Comparison of ENCODE assay signal across 9 cellular contexts in genomic region chr13:23547000-23547590, GRCh38. TPM values are rescaled to one million over a fixed set of nuclear protein-coding genes. Genes with fewer than 3 reads are reported as not detected.
DNase-seq lines count a peak whose midpoint lies in the region; ATAC-seq and TF ChIP-seq lines count a peak whose summit lies in the region.
"Had no signal": no experiment of that assay in that cellular context is flagged by ENCODE, and none has a peak within 500 bp of the region (broad histone marks: within the 10 kb centered on the region; RNA-seq: fewer than 3 reads in every experiment).

No MANE protein-coding gene starts in this region.

- peak overlapping the region; percentile 87 for H2AFZ ChIP-seq in GM23338

- no peaks in the 10 kb centered on the region for H3K9me2 ChIP-seq in GM23338 (ENCODE audit: insufficient read depth)

- intact Hi-C loops in activated T-helper 2 cell treated with anti-CD3 and anti-CD28 coated beads, Interferon-gamma antibody, Interleukin-2, Interleukin-4, amounts not matched to agents 10 μg/mL and 5 μg/mL and 100 μg/mL, durations not matched to agents 14 hours and 24 hours and 36 hours (cut with micrococcal nuclease), result no loop called here

- H3K4me3 ChIP-seq in GM23338, result peak overlapping the region; percentile 58
- H3K4me3 ChIP-seq in duodenal mucosa (ENCODE audit: low read depth in 1 of 2, low read length in 2 of 2), result peak overlapping the region; percentile 34 to 35
- peak overlapping the region; percentile 48 for H3K4me3 ChIP-seq in kidney epithelial cell (ENCODE audit: low read depth, low read length)
- peak overlapping the region; percentile 74 to 76 for H3K4me3 ChIP-seq in stomach smooth muscle (ENCODE audit: low read length in 2 of 2)

- H3K4me1 Mint-ChIP-seq in GM23338, result peaks cover 9% of the 10 kb centered on the region
- H3K4me1 Mint-ChIP-seq in activated T-helper 2 cell treated with anti-CD3 and anti-CD28 coated beads, Interferon-gamma antibody, Interleukin-2, Interleukin-4, amounts not matched to agents 10 μg/mL and 5 μg/mL and 100 μg/mL, durations not matched to agents 14 hours and 24 hours and 36 hours (ENCODE audit: low read depth), result no peaks in the 10 kb centered on the region

- peaks cover 5% of the 10 kb centered on the region for H3K27me3 Mint-ChIP-seq in GM23338 (ENCODE audit: insufficient read depth, low read depth, poor library complexity)
- peaks cover 37% of the 10 kb centered on the region for H3K27me3 Mint-ChIP-seq in activated T-helper 2 cell treated with anti-CD3 and anti-CD28 coated beads, Interferon-gamma antibody, Interleukin-2, Interleukin-4, amounts not matched to agents 10 μg/mL and 5 μg/mL and 100 μg/mL, durations not matched to agents 14 hours and 24 hours and 36 hours (ENCODE audit: low read depth)

- peaks cover 12% of the 10 kb centered on the region; the same call in 1 of the 2 replicates for H3K27me3 ChIP-seq in GM23338 (ENCODE audit: insufficient read depth)
- H3K27me3 ChIP-seq in duodenal mucosa (ENCODE audit: control insufficient read depth in 1 of 2, insufficient read depth in 2 of 2, low read length in 2 of 2), result peaks cover 0 to 5% of the 10 kb centered on the region in 2 donors
- no peaks in the 10 kb centered on the region for H3K27me3 ChIP-seq in kidney epithelial cell (ENCODE audit: control insufficient read depth, insufficient read depth, low read length)
- no peaks in the 10 kb centered on the region for H3K27me3 ChIP-seq in stomach smooth muscle (ENCODE audit: control insufficient read depth in 1 of 2, insufficient read depth in 2 of 2, low read length in 2 of 2)

- no peaks in the 10 kb centered on the region for H3K36me3 ChIP-seq in GM23338 (ENCODE audit: insufficient read depth)
- no peaks in the 10 kb centered on the region for H3K36me3 ChIP-seq in duodenal mucosa (ENCODE audit: control insufficient read depth in 1 of 2, insufficient read depth in 2 of 2, low read length in 2 of 2)
- H3K36me3 ChIP-seq in kidney epithelial cell (ENCODE audit: control insufficient read depth, insufficient read depth, low read length), result no peaks in the 10 kb centered on the region
- no peaks in the 10 kb centered on the region for H3K36me3 ChIP-seq in stomach smooth muscle (ENCODE audit: control insufficient read depth in 2 of 2, insufficient read depth in 2 of 2, low read length in 2 of 2)
- H3K36me3 ChIP-seq: neutrophil had no signal

- TF ChIP-seq CTCF in GM23338 (conservative IDR thresholded peaks at IDR 0.05; ENCODE audit: low read depth in 2 of 2) (no peak), kidney epithelial cell (IDR thresholded peaks at IDR 0.05; ENCODE audit: insufficient read depth, low read length, poor library complexity, severe bottlenecking) (no peak)

- ATAC-seq in GM23338 (peak; percentile 96), GM18511 (IDR thresholded peaks at IDR 0.05; ENCODE audit: unreplicated experiment) (no peak), GM21390 (IDR thresholded peaks at IDR 0.05; ENCODE audit: unreplicated experiment) (no peak)

- DNase-seq in GM23338 (ENCODE audit: low spot score), result peak; percentile 69
- no peak for DNase-seq in kidney epithelial cell (ENCODE audit: low read depth)
- DNase-seq in stimulated activated CD4-positive, alpha-beta T cell treated with anti-CD3 and anti-CD28 coated beads, Interleukin-15, amount 100 ng/mL, for 24 hours, result no peak
- DNase-seq in activated T-helper 2 cell treated with anti-CD3 and anti-CD28 coated beads, Interferon-gamma antibody, Interleukin-2, Interleukin-4, amounts not matched to agents 10 μg/mL and 5 μg/mL and 100 μg/mL, durations not matched to agents 14 hours and 24 hours and 36 hours (ENCODE audit: low spot score), result no peak

- no peaks in the 10 kb centered on the region for H3K36me3 Mint-ChIP-seq in GM23338 (ENCODE audit: low read depth)
- H3K36me3 Mint-ChIP-seq in activated T-helper 2 cell treated with anti-CD3 and anti-CD28 coated beads, Interferon-gamma antibody, Interleukin-2, Interleukin-4, amounts not matched to agents 10 μg/mL and 5 μg/mL and 100 μg/mL, durations not matched to agents 14 hours and 24 hours and 36 hours (ENCODE audit: low read depth), result no peaks in the 10 kb centered on the region

- no peaks in the 10 kb centered on the region for H3F3A ChIP-seq in GM23338 (replicated peaks; ENCODE audit: low read depth)

- no peaks in the 10 kb centered on the region for H4K20me1 ChIP-seq in GM23338 (replicated peaks; ENCODE audit: insufficient read depth)

- H3K27ac ChIP-seq in GM23338 (ENCODE audit: low read depth) (no peak overlapping the region), duodenal mucosa (ENCODE audit: low read depth, low read length) (no peak overlapping the region), stomach smooth muscle (ENCODE audit: low read length) (peak overlapping the region; percentile 11)
- H3K27ac ChIP-seq: neutrophil had no signal

- H3K9me3 ChIP-seq in duodenal mucosa (ENCODE audit: control insufficient read depth in 1 of 2, low read length in 2 of 2) (no peaks in the 10 kb centered on the region), stomach smooth muscle (ENCODE audit: control insufficient read depth in 2 of 2, low read length in 2 of 2) (no peaks in the 10 kb centered on the region)
- H3K9me3 ChIP-seq: neutrophil had no signal

- peak overlapping the region; percentile 72 for H3K4me2 ChIP-seq in GM23338

- peak overlapping the region; percentile 83; the same call in 1 of the 2 replicates for H3K27ac Mint-ChIP-seq in GM23338
- H3K27ac Mint-ChIP-seq in activated T-helper 2 cell treated with anti-CD3 and anti-CD28 coated beads, Interferon-gamma antibody, Interleukin-2, Interleukin-4, amounts not matched to agents 10 μg/mL and 5 μg/mL and 100 μg/mL, durations not matched to agents 14 hours and 24 hours and 36 hours, result no peak overlapping the region

- H3K4me1 ChIP-seq in GM23338 (ENCODE audit: insufficient read depth), result peaks cover 7% of the 10 kb centered on the region; the same call in 1 of the 2 replicates
- no peaks in the 10 kb centered on the region for H3K4me1 ChIP-seq in duodenal mucosa (ENCODE audit: control insufficient read depth in 1 of 2, insufficient read depth in 2 of 2, low read length in 2 of 2)
- peaks cover 6% of the 10 kb centered on the region for H3K4me1 ChIP-seq in stomach smooth muscle (ENCODE audit: control insufficient read depth, insufficient read depth, low read length)

- peak overlapping the region; percentile 86 for H3K4me3 Mint-ChIP-seq in GM23338
- no peak overlapping the region for H3K4me3 Mint-ChIP-seq in activated T-helper 2 cell treated with anti-CD3 and anti-CD28 coated beads, Interferon-gamma antibody, Interleukin-2, Interleukin-4, amounts not matched to agents 10 μg/mL and 5 μg/mL and 100 μg/mL, durations not matched to agents 14 hours and 24 hours and 36 hours (ENCODE audit: low read depth)

- no peak overlapping the region for H3K9ac ChIP-seq in duodenal mucosa (ENCODE audit: low read depth in 1 of 2, low read length in 2 of 2)
- H3K9ac ChIP-seq in stomach smooth muscle (ENCODE audit: low read length in 2 of 2), result peak overlapping the region; percentile 51 to 62

- H3K9me3 Mint-ChIP-seq in GM23338, result no peaks in the 10 kb centered on the region
- no peaks in the 10 kb centered on the region for H3K9me3 Mint-ChIP-seq in activated T-helper 2 cell treated with anti-CD3 and anti-CD28 coated beads, Interferon-gamma antibody, Interleukin-2, Interleukin-4, amounts not matched to agents 10 μg/mL and 5 μg/mL and 100 μg/mL, durations not matched to agents 14 hours and 24 hours and 36 hours

- no peaks in the 10 kb centered on the region for H3K79me2 ChIP-seq in GM23338 (replicated peaks; ENCODE audit: insufficient read depth)

TF ChIP-seq in GM23338, 12 proteins besides CTCF, POLR2A, EP300 and RAD21:
- TF ChIP-seq EZH2 (IDR thresholded peaks at IDR 0.05; ENCODE audit: low read depth, unreplicated experiment), result peak; percentile 18
- no peak for TF ChIP-seq CREB1 (CRISPR knock-in tag; IDR thresholded peaks at IDR 0.05; ENCODE audit: low read depth)

RNA-seq across cellular contexts. Expression of gene TNFRSF19, which starts 23.1 kb away (rescaled TPM):
- 0.35 and 0.93 TPM in 2 replicates for total RNA-seq in GM23338 (2014; rRNA removed; shearing (Covaris generic))
- 0.21 and 0.24 TPM in 2 replicates for polyA plus RNA-seq in GM23338 (2016; fragmentation: Nextera tagmentation; extraction: Ambion mirVana)
- total RNA-seq in kidney epithelial cell, result 31.3 and 38.5 TPM in 2 replicates
- 0.07 TPM in 1 of 2 replicates, not detected in the other for total RNA-seq in activated T-helper 2 cell treated with anti-CD3 and anti-CD28 coated beads, Interferon-gamma antibody, Interleukin-2, Interleukin-4, amounts not matched to agents 10 μg/mL and 5 μg/mL and 100 μg/mL, durations not matched to agents 14 hours and 24 hours and 36 hours

Comparison
In these comparisons a context has a peak if more than half of its experiments do, and no peak if none do; other contexts are left out.
1. H3K9ac ChIP-seq: peak in stomach smooth muscle (2 of 2); none in duodenal mucosa (0 of 2).
2. RNA of gene TNFRSF19, which starts 23.1 kb away (total RNA-seq): 31.3 to 38.5 TPM in kidney epithelial cell; 0.35 to 0.93 TPM in GM23338 and 0.07 TPM in activated T-helper 2 cell treated with anti-CD3 and anti-CD28 coated beads, Interferon-gamma antibody, Interleukin-2, Interleukin-4, amounts not matched to agents 10 μg/mL and 5 μg/mL and 100 μg/mL, durations not matched to agents 14 hours and 24 hours and 36 hours; every median in the first group is over 10 times any median in the second.
3. Peak in every context shown above with its lines, with median percentiles within 50 percentile points of each other: H3K4me3 ChIP-seq.